In the genomic region with DNA sequence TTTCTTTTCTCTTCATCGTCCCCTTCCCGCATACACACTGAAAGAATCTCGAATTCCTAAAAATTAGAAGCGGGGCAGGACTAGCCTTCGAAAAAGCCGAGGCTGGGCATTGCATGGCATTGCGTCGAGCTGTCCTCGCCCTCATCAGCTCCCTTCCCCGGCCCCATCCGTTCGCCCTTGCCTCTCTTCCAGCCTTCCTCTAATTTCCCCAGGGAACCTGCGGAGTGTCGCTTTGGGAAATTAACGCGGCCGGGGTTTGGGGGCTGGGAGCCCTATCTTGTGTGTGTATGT, we compare ENCODE assay signal across 8 cellular contexts. TPM values are rescaled to one million over a fixed set of nuclear protein-coding genes. Genes with fewer than 3 reads are reported as not detected.
DNase-seq lines count a peak whose midpoint lies in the region; ATAC-seq, FAIRE-seq and TF ChIP-seq lines count a peak whose summit lies in the region.

No MANE protein-coding gene starts in this region.

- H3K79me1 ChIP-seq in mesendoderm (ENCODE audit: low read length) = peaks cover 11% of the 10 kb centered on the region

- H3K4me2 ChIP-seq in mesendoderm (ENCODE audit: low read length) = peak overlapping the region; percentile 61

- H3K23ac ChIP-seq in mesendoderm (ENCODE audit: low read length) = peak overlapping the region; percentile 97

- no peak overlapping the region for H2BK15ac ChIP-seq in mesendoderm (replicated peaks; ENCODE audit: low read depth)

- peak overlapping the region; percentile 99 for H3K56ac ChIP-seq in mesendoderm (ENCODE audit: low read length)

- no peak overlapping the region for H4K5ac ChIP-seq in mesendoderm (ENCODE audit: low read length)

- H3K4ac ChIP-seq in mesendoderm (ENCODE audit: low read depth, low read length) = no peak overlapping the region

- no peak overlapping the region for H2BK120ac ChIP-seq in mesendoderm (ENCODE audit: low read depth, low read length)

- peak overlapping the region; percentile 92 for H3K4me3 ChIP-seq in left ventricle myocardium inferior
- H3K4me3 ChIP-seq in brain microvascular endothelial cell (ENCODE audit: low read depth, low read length) = peak overlapping the region; percentile 90
- peak overlapping the region; percentile 96 for H3K4me3 ChIP-seq in mesendoderm (ENCODE audit: low read length)

- no peaks in the 10 kb centered on the region for H3K27me3 ChIP-seq in left ventricle myocardium inferior (ENCODE audit: low read depth)
- no peaks in the 10 kb centered on the region for H3K27me3 ChIP-seq in brain microvascular endothelial cell (replicated peaks)
- H3K27me3 ChIP-seq in mesendoderm (ENCODE audit: insufficient read depth, low read length, poor library complexity) = no peaks in the 10 kb centered on the region

- peak overlapping the region; percentile 97 for H3K27ac ChIP-seq in left ventricle myocardium inferior (replicated peaks)
- H3K27ac ChIP-seq in brain microvascular endothelial cell = no peak overlapping the region
- peak overlapping the region; percentile 90 for H3K27ac ChIP-seq in mesendoderm (ENCODE audit: low read depth, low read length)

- peaks cover 13% of the 10 kb centered on the region for H3K36me3 ChIP-seq in left ventricle myocardium inferior
- H3K36me3 ChIP-seq in brain microvascular endothelial cell (replicated peaks) = peaks cover 18% of the 10 kb centered on the region
- H3K36me3 ChIP-seq in mesendoderm (ENCODE audit: control insufficient read depth, insufficient read depth, low read length) = peaks cover 5% of the 10 kb centered on the region

- no CpG with 5 or more reads among the region's 17 CpGs for WGBS in mesendoderm (ENCODE audit: extremely low coverage, insufficient coverage, low lambda C conversion rate)

- H2BK5ac ChIP-seq in mesendoderm (ENCODE audit: low read length) = no peak overlapping the region

- no peaks in the 10 kb centered on the region for H3K9me3 ChIP-seq in left ventricle myocardium inferior (replicated peaks)

- peak overlapping the region; percentile 98 for H3K18ac ChIP-seq in mesendoderm (ENCODE audit: low read length)

- H4K8ac ChIP-seq in mesendoderm (ENCODE audit: low read depth, low read length) = no peak overlapping the region

- in situ Hi-C loops in brain microvascular endothelial cell (cut with HindIII; ENCODE audit: low pct_ligation_motif_present, low sequenced_read_pairs) = no loop called here

- FAIRE-seq in GM12892 (lab: Jason Lieb, UNC) = no peak

- peaks cover 19% of the 10 kb centered on the region for H3K79me2 ChIP-seq in mesendoderm (ENCODE audit: control insufficient read depth, insufficient read depth, low read length)

- DNase-seq in left ventricle myocardium inferior (no peak), left cardiac atrium (no peak), brain microvascular endothelial cell (no peak), mesendoderm (no peak), NCI-H2081 (lab: John Stamatoyannopoulos, UW) (no peak), D341Med (ENCODE audit: low spot score) (no peak), COR-L47 (lab: John Stamatoyannopoulos, UW) (no peak), GM12892 (ENCODE audit: insufficient read length) (no peak)

- TF ChIP-seq POLR2A in GM12892 (IDR thresholded peaks at IDR 0.05; ENCODE audit: low read depth, low read length) = no peak

- intact Hi-C loops in left ventricle myocardium inferior (cut with micrococcal nuclease) (no loop called here), left cardiac atrium (cut with DNase I) (no loop called here)

- no peak overlapping the region for H2AK5ac ChIP-seq in mesendoderm (ENCODE audit: low read length)

- TF ChIP-seq CTCF in left ventricle myocardium inferior (IDR thresholded peaks at IDR 0.05; ENCODE audit: borderline replicate concordance) (no peak), brain microvascular endothelial cell (IDR thresholded peaks at IDR 0.05; ENCODE audit: low read depth, low read length, missing control alignments) (no peak)

- H3K4me1 ChIP-seq in left ventricle myocardium inferior (peaks cover 70% of the 10 kb centered on the region), mesendoderm (ENCODE audit: control insufficient read depth, low read depth, low read length) (peaks cover 21% of the 10 kb centered on the region)

- ATAC-seq in left cardiac atrium = no peak

- H3K9ac ChIP-seq in mesendoderm (ENCODE audit: low read length) = peak overlapping the region; percentile 99

RNA-seq across cellular contexts. Expression of gene PTMS, which starts 1.1 kb away (rescaled TPM):
- total RNA-seq in left ventricle myocardium inferior (104 TPM), left cardiac atrium (100 to 1,000 TPM; 164 to 189 TPM)
- 296 TPM for polyA plus RNA-seq in mesendoderm (2013, experiment 1 of 2)
- polyA plus RNA-seq in mesendoderm (2013, experiment 2 of 2) = 299 TPM
- polyA plus RNA-seq in GM12892 (2012; ENCODE audit: missing spikeins) = 29.4 TPM

RNA-seq across cellular contexts. Expression of gene LAG3, which starts 5.1 kb away (rescaled TPM):
- total RNA-seq in left ventricle myocardium inferior (not detected), left cardiac atrium (under 1 TPM; 0.62 to 0.97 TPM)
- polyA plus RNA-seq in mesendoderm (2013, experiment 1 of 2) = 0.44 TPM
- polyA plus RNA-seq in mesendoderm (2013, experiment 2 of 2) = 0.46 TPM
- polyA plus RNA-seq in GM12892 (2012; ENCODE audit: missing spikeins) = 0.74 TPM

RNA-seq across cellular contexts. Expression of gene MLF2, which starts 14.3 kb away (rescaled TPM):
- total RNA-seq in left ventricle myocardium inferior (153 TPM), left cardiac atrium (100 to 1,000 TPM; 118 to 149 TPM)
- 166 TPM for polyA plus RNA-seq in mesendoderm (2013, experiment 1 of 2)
- polyA plus RNA-seq in mesendoderm (2013, experiment 2 of 2) = 166 TPM
- polyA plus RNA-seq in GM12892 (2012; ENCODE audit: missing spikeins) = 82.5 TPM

RNA-seq across cellular contexts. Expression of gene CD4, which starts 22.1 kb away (rescaled TPM):
- total RNA-seq in left ventricle myocardium inferior (7.4 TPM), left cardiac atrium (10 to 100 TPM; 11.6 to 24.2 TPM)
- polyA plus RNA-seq in mesendoderm (2013, experiment 1 of 2) = 0.42 TPM
- polyA plus RNA-seq in mesendoderm (2013, experiment 2 of 2) = 0.49 TPM
- polyA plus RNA-seq in GM12892 (2012; ENCODE audit: missing spikeins) = not detected

RNA-seq across cellular contexts. Expression of gene COPS7A, which starts 43.4 kb away (rescaled TPM):
- total RNA-seq in left ventricle myocardium inferior (73.2 TPM), left cardiac atrium (10 to 100 TPM; 61.3 to 71.2 TPM)
- polyA plus RNA-seq in mesendoderm (2013, experiment 1 of 2) = 34.9 TPM
- polyA plus RNA-seq in mesendoderm (2013, experiment 2 of 2) = 35.6 TPM
- polyA plus RNA-seq in GM12892 (2012; ENCODE audit: missing spikeins) = 37.3 TPM
